Comparison of ENCODE assay signal across 2 cellular contexts in the genomic region with DNA sequence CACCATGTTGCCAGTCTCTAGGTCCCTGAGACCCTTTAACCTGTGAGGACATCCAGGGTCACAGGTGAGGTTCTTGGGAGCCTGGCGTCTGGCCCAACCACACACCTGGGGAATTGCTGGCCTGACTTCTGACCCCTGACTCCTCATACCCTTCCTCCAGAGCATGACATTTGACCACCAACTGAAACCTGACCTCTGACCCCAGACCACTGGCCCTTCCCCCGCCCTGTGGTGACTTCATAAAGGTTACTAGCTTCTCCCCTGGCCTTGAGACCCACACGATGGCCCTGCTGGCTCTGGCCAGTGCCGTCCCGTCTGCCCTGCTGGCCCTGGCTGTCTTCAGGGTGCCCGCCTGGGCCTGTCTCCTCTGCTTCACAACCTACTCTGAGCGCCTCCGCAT.
TF ChIP-seq lines count a peak whose summit lies in the region.

Gene SPACA6, plus strand, starts transcription at position 85 of the 400 bp plus-strand sequence. Its CDS starts 197 bp downstream, at position 282.

TF ChIP-seq in SK-N-SH, 30 proteins besides CTCF, POLR2A, EP300 and RAD21 (continued from another document):
- TF ChIP-seq USF2 (IDR thresholded peaks at IDR 0.05; ENCODE audit: borderline replicate concordance, low read depth, low read length) (no peak), CHD2 (IDR thresholded peaks at IDR 0.05; ENCODE audit: low read length, partially characterized antibody) (no peak), GATA2 (CRISPR knock-in tag; IDR thresholded peaks at IDR 0.05) (no peak), SMC3 (IDR thresholded peaks at IDR 0.05; ENCODE audit: low read depth, low read length) (no peak), RFX5 (IDR thresholded peaks at IDR 0.05; ENCODE audit: low read length) (no peak), GABPA (IDR thresholded peaks at IDR 0.05; ENCODE audit: low read depth) (no peak)
- TF ChIP-seq, protein P1, sequence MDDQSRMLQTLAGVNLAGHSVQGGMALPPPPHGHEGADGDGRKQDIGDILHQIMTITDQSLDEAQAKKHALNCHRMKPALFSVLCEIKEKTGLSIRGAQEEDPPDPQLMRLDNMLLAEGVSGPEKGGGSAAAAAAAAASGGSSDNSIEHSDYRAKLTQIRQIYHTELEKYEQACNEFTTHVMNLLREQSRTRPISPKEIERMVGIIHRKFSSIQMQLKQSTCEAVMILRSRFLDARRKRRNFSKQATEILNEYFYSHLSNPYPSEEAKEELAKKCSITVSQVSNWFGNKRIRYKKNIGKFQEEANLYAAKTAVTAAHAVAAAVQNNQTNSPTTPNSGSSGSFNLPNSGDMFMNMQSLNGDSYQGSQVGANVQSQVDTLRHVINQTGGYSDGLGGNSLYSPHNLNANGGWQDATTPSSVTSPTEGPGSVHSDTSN (IDR thresholded peaks at IDR 0.05) = no peak

TF ChIP-seq in SK-N-SH treated with all-trans-retinoic acid at 6 μM for 48 hours, 23 proteins besides CTCF, POLR2A, EP300 and RAD21 (continued from another document):
- TF ChIP-seq, protein P2, sequence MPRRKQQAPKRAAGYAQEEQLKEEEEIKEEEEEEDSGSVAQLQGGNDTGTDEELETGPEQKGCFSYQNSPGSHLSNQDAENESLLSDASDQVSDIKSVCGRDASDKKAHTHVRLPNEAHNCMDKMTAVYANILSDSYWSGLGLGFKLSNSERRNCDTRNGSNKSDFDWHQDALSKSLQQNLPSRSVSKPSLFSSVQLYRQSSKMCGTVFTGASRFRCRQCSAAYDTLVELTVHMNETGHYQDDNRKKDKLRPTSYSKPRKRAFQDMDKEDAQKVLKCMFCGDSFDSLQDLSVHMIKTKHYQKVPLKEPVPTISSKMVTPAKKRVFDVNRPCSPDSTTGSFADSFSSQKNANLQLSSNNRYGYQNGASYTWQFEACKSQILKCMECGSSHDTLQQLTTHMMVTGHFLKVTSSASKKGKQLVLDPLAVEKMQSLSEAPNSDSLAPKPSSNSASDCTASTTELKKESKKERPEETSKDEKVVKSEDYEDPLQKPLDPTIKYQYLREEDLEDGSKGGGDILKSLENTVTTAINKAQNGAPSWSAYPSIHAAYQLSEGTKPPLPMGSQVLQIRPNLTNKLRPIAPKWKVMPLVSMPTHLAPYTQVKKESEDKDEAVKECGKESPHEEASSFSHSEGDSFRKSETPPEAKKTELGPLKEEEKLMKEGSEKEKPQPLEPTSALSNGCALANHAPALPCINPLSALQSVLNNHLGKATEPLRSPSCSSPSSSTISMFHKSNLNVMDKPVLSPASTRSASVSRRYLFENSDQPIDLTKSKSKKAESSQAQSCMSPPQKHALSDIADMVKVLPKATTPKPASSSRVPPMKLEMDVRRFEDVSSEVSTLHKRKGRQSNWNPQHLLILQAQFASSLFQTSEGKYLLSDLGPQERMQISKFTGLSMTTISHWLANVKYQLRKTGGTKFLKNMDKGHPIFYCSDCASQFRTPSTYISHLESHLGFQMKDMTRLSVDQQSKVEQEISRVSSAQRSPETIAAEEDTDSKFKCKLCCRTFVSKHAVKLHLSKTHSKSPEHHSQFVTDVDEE (CRISPR knock-in tag; IDR thresholded peaks at IDR 0.05) = no peak
- TF ChIP-seq ZC3H10 (CRISPR knock-in tag; IDR thresholded peaks at IDR 0.05) (no peak), SNAI2 (CRISPR knock-in tag; IDR thresholded peaks at IDR 0.05) (no peak), ZNF70 (CRISPR knock-in tag; IDR thresholded peaks at IDR 0.05) (no peak), ESRRG (CRISPR knock-in tag; IDR thresholded peaks at IDR 0.05) (no peak), PATZ1 (CRISPR knock-in tag; IDR thresholded peaks at IDR 0.05; ENCODE audit: borderline replicate concordance) (no peak), TOX (CRISPR knock-in tag; IDR thresholded peaks at IDR 0.05; ENCODE audit: borderline replicate concordance) (no peak), OSR1 (CRISPR knock-in tag; IDR thresholded peaks at IDR 0.05) (no peak)
